8 cellular contexts compared by ENCODE assay signal in the genomic region with DNA sequence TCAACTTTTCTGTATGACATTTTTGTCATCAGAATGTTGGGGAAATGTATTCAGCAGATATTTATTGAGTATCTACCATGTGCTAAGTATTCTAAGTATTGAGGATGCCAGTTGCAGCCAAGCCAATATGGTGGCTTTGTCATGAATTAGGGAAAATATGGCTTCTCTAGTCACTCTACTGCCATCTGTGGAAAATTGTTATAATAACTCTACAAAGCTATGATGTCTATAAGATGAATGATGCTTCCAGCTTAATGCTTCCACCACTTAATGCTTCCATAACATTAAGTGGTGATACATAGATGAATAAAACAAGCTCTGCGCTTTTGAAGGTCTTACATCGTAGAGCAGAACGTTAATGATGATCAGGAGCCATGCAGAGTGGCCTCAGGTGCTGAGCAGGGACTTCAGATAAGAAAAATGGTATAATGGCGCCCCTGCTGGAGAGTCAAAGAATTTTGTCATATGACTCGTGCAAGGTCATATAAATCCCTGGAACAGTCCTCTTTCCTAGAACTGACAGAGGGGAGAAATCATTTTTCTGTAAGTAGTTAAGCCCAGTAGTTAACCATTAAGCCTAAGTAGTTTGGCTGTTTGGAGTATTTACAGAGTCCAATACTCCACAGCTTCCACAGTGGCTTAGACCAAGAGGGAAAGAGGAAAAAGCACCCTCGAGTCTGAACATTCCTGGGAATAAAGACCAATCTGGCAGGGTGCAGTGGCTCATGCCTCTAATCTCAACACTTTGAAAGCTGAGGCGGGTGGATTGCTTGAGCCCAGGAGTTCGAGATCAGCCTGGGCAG. TPM values are rescaled to one million over a fixed set of nuclear protein-coding genes. Genes with fewer than 3 reads are reported as not detected.
DNase-seq lines count a peak whose midpoint lies in the region; ATAC-seq and TF ChIP-seq lines count a peak whose summit lies in the region.

No MANE protein-coding gene starts in this region.

- no peaks in the 10 kb centered on the region for H3K27me3 Mint-ChIP-seq in activated CD4-positive, alpha-beta T cell treated with anti-CD3 and anti-CD28 coated beads for 36 hours
- no peaks in the 10 kb centered on the region for H3K27me3 Mint-ChIP-seq in neural crest cell (ENCODE audit: low read depth)

- DNase-seq in AG04449 (ENCODE audit: low read depth, low spot score) (no peak), GM13977 (ENCODE audit: low spot score) (peak; percentile 30), NCI-H345 treated with DMSO at 0.1 percent for 48 hours (lab: John Stamatoyannopoulos, UW; ENCODE audit: unreplicated experiment) (peak; percentile 64), dorsolateral prefrontal cortex (no peak), neural crest cell (ENCODE audit: low read depth, low spot score) (peak; percentile 37), dedifferentiated amniotic fluid mesenchymal stem cell (ENCODE audit: extremely low spot score) (no peak)
- DNase-seq in activated CD4-positive, alpha-beta T cell treated with anti-CD3 and anti-CD28 coated beads for 36 hours: peak; percentile 80

- CTCF ChIA-PET in AG04449 (lab: Yijun Ruan, JAX): interaction anchor here (0.5 to 3.7 kb wide), 11 partner anchors 10 to 617 kb away, joined by 3 to 45 read pairs (median 5); no protein-coding TSS in a partner anchor
- CTCF ChIA-PET in activated CD4-positive, alpha-beta T cell treated with anti-CD3 and anti-CD28 coated beads for 36 hours (lab: Charles Lee): interaction anchor here (0.6 to 4.8 kb wide), 58 partner anchors 8 to 487 kb away, joined by 3 to 57 read pairs (median 4); a partner anchor contains a TSS

- peak overlapping the region; percentile 4 for H3K27ac Mint-ChIP-seq in activated CD4-positive, alpha-beta T cell treated with anti-CD3 and anti-CD28 coated beads for 36 hours
- no peak overlapping the region for H3K27ac Mint-ChIP-seq in neural crest cell (ENCODE audit: unreplicated experiment)

- peak; percentile 20 for ATAC-seq in activated CD4-positive, alpha-beta T cell treated with anti-CD3 and anti-CD28 coated beads for 36 hours
- ATAC-seq in GM21423 (IDR thresholded peaks at IDR 0.05; ENCODE audit: unreplicated experiment): no peak

- no peak overlapping the region for H3K4me3 Mint-ChIP-seq in activated CD4-positive, alpha-beta T cell treated with anti-CD3 and anti-CD28 coated beads for 36 hours
- H3K4me3 Mint-ChIP-seq in neural crest cell: no peak overlapping the region

- no peaks in the 10 kb centered on the region for H3K9me3 Mint-ChIP-seq in activated CD4-positive, alpha-beta T cell treated with anti-CD3 and anti-CD28 coated beads for 36 hours (ENCODE audit: low read depth)
- H3K9me3 Mint-ChIP-seq in neural crest cell: no peaks in the 10 kb centered on the region

- POLR2A ChIA-PET in AG04449 (lab: Yijun Ruan, JAX): interaction anchor here (0.6 kb wide), 1 partner anchor 232 kb away, joined by 5 read pairs; no protein-coding TSS in a partner anchor
- POLR2A ChIA-PET in activated CD4-positive, alpha-beta T cell treated with anti-CD3 and anti-CD28 coated beads for 36 hours (lab: Charles Lee): interaction anchor here (0.7 to 1.0 kb wide), 2 partner anchors 140 to 211 kb away, joined by 3 read pairs; no protein-coding TSS in a partner anchor

- H3K4me3 ChIP-seq in AG04449 (ENCODE audit: low read depth, low read length) (no peak overlapping the region), dorsolateral prefrontal cortex (no peak overlapping the region)

- peaks cover 43% of the 10 kb centered on the region for H3K4me1 Mint-ChIP-seq in activated CD4-positive, alpha-beta T cell treated with anti-CD3 and anti-CD28 coated beads for 36 hours
- peaks cover 31% of the 10 kb centered on the region for H3K4me1 Mint-ChIP-seq in neural crest cell

- no peaks in the 10 kb centered on the region for H3K36me3 Mint-ChIP-seq in activated CD4-positive, alpha-beta T cell treated with anti-CD3 and anti-CD28 coated beads for 36 hours (ENCODE audit: low read depth)
- no peaks in the 10 kb centered on the region for H3K36me3 Mint-ChIP-seq in neural crest cell (ENCODE audit: low read depth)

- no peaks in the 10 kb centered on the region for H3K27me3 ChIP-seq in dorsolateral prefrontal cortex

- intact Hi-C loops in activated CD4-positive, alpha-beta T cell treated with anti-CD3 and anti-CD28 coated beads for 36 hours (cut with DNase I, micrococcal nuclease): loop anchor here (1.0 to 5.0 kb wide), 8 partner anchors 12 to 232 kb away; a partner anchor contains a TSS
- intact Hi-C loops in dorsolateral prefrontal cortex (cut with DNase I): no loop called here

- in situ Hi-C loops in GM13977 (cut with MboI; ENCODE audit: low pct_unique_long_range_greater_than_20kb, low sequenced_read_pairs, unreplicated experiment): loop anchor here (25.0 kb wide), 1 partner anchor 376 kb away; no protein-coding TSS in a partner anchor

- no peak overlapping the region for H3K27ac ChIP-seq in dorsolateral prefrontal cortex

- peak; percentile 7 for TF ChIP-seq CTCF in AG04449 (IDR thresholded peaks at IDR 0.05; ENCODE audit: insufficient read depth, low read length, missing control alignments)
- TF ChIP-seq CTCF in GM13977 (IDR thresholded peaks at IDR 0.05; ENCODE audit: extremely low read depth, insufficient read depth, missing control alignments): peak; percentile 51
- peak in 41 of 56 donors; percentile 11 to 46 (median 31) for TF ChIP-seq CTCF in dorsolateral prefrontal cortex (IDR thresholded peaks at IDR 0.05 in 54 of 56, conservative IDR thresholded peaks at IDR 0.05 in 2 of 56; ENCODE audit: low read depth in 1 of 56, partially characterized antibody in 56 of 56)
- peak; percentile 77 for TF ChIP-seq CTCF in neural crest cell (conservative IDR thresholded peaks at IDR 0.05)

RNA-seq across cellular contexts. Expression of a gene that starts 2.7 kb away (rescaled TPM):
- total RNA-seq in activated CD4-positive, alpha-beta T cell treated with anti-CD3 and anti-CD28 coated beads for 36 hours: not detected
- total RNA-seq in dorsolateral prefrontal cortex: under 1 TPM in 2 of 120 experiments, not detected in 118; 0.47 to 0.48 TPM
- not detected in 2 replicates for total RNA-seq in neural crest cell

RNA-seq across cellular contexts. Expression of a gene that starts 42.2 kb away (rescaled TPM):
- 10 to 100 TPM; 29.0 to 36.3 TPM for total RNA-seq in activated CD4-positive, alpha-beta T cell treated with anti-CD3 and anti-CD28 coated beads for 36 hours
- total RNA-seq in dorsolateral prefrontal cortex (10 to 100 TPM; 45.2 to 97.3 (median 64.6) TPM), neural crest cell (48.4 and 53.4 TPM in 2 replicates)

RNA-seq across cellular contexts. Expression of a gene that starts 44.8 kb away (rescaled TPM):
- 10 to 100 TPM; 54.3 to 74.5 TPM for total RNA-seq in activated CD4-positive, alpha-beta T cell treated with anti-CD3 and anti-CD28 coated beads for 36 hours
- 10 to 100 TPM; 21.8 to 42.7 (median 30.8) TPM for total RNA-seq in dorsolateral prefrontal cortex
- 85.9 and 87.1 TPM in 2 replicates for total RNA-seq in neural crest cell

Comparison
In these comparisons a context has a peak if more than half of its experiments do, and no peak if none do; other contexts are left out.
1. DNase-seq: peak in GM13977 (single experiment), NCI-H345 treated with DMSO at 0.1 percent for 48 hours (single experiment), activated CD4-positive, alpha-beta T cell treated with anti-CD3 and anti-CD28 coated beads for 36 hours (single experiment) and neural crest cell (single experiment); none in AG04449 (single experiment), dorsolateral prefrontal cortex (0 of 10) and dedifferentiated amniotic fluid mesenchymal stem cell (single experiment).
2. CTCF ChIP-seq: peak in every context shown above with its lines; median percentile 77 in neural crest cell; 51 in GM13977; 31 in dorsolateral prefrontal cortex; 7 in AG04449.
3. intact Hi-C loops: an anchor here in activated CD4-positive, alpha-beta T cell treated with anti-CD3 and anti-CD28 coated beads for 36 hours (1.0 to 5.0 kb wide); none called in dorsolateral prefrontal cortex.